Comparison of ENCODE assay signal across 9 cellular contexts in genomic region chr4:80202190-80202711, GRCh38. TPM values are rescaled to one million over a fixed set of nuclear protein-coding genes. Genes with fewer than 3 reads are reported as not detected.
DNase-seq lines count a peak whose midpoint lies in the region; ATAC-seq and TF ChIP-seq lines count a peak whose summit lies in the region.
"Had no signal": no experiment of that assay in that cellular context is flagged by ENCODE, and none has a peak within 500 bp of the region (broad histone marks: within the 10 kb centered on the region; RNA-seq: fewer than 3 reads in every experiment).

No MANE protein-coding gene starts in this region.

- no peaks in the 10 kb centered on the region for H3K27me3 ChIP-seq in muscle layer of colon (ENCODE audit: control insufficient read depth in 1 of 2, insufficient read depth in 2 of 2, low read length in 2 of 2)

- DNase-seq in NCI-H2107 (lab: John Stamatoyannopoulos, UW) (peak; percentile 17), NCI-H2107 treated with DMSO at 0.1 percent for 48 hours (lab: John Stamatoyannopoulos, UW; ENCODE audit: unreplicated experiment) (no peak), NCI-H226 (peak; percentile 44), activated T-cell treated with anti-CD3 and anti-CD28 coated beads for 1 hour (ENCODE audit: low read depth) (peak; percentile 72), epithelial cell of proximal tubule (ENCODE audit: low read depth) (no peak)
- peak; percentile 53 to 55 for DNase-seq in stimulated activated CD8-positive, alpha-beta memory T cell treated with anti-CD3 and anti-CD28 coated beads, Interleukin-7, amount 100 ng/mL, for 48 hours (ENCODE audit: extremely low read depth in 1 of 2, low read depth in 1 of 2)
- DNase-seq: DND-41 had no signal

- H3K4me1 ChIP-seq in muscle layer of colon (ENCODE audit: insufficient read depth, low read length): no peaks in the 10 kb centered on the region

- peak; percentile 52 for TF ChIP-seq CTCF in epithelial cell of proximal tubule (conservative IDR thresholded peaks at IDR 0.05; ENCODE audit: low read depth, low read length)

- no peak overlapping the region for H3K9ac ChIP-seq in muscle layer of colon (ENCODE audit: low read length)

- peak; percentile 70 for ATAC-seq in HG02970 (IDR thresholded peaks at IDR 0.05; ENCODE audit: low FRiP score, unreplicated experiment)

- peak overlapping the region; percentile 80 for H3K27ac ChIP-seq in muscle layer of colon (ENCODE audit: low read depth, low read length)

- no peaks in the 10 kb centered on the region for H3K9me3 ChIP-seq in muscle layer of colon (ENCODE audit: low read length)

- H3K4me3 ChIP-seq in epithelial cell of proximal tubule (ENCODE audit: low read depth, low read length): peak overlapping the region; percentile 53
- peak overlapping the region; percentile 70 to 72 for H3K4me3 ChIP-seq in muscle layer of colon (ENCODE audit: low read depth in 1 of 2, low read length in 2 of 2)

- H3K36me3 ChIP-seq in muscle layer of colon (ENCODE audit: insufficient read depth, low read length): peaks cover 5% of the 10 kb centered on the region

RNA-seq across cellular contexts. Expression of gene PRDM8, which starts 4.9 kb away (rescaled TPM):
- 0.51 and 3.7 TPM in 2 replicates for total RNA-seq in epithelial cell of proximal tubule

Comparison
In these comparisons a context has a peak if more than half of its experiments do, and no peak if none do; other contexts are left out.
1. DNase-seq: peak in NCI-H2107 (single experiment), NCI-H226 (single experiment), activated T-cell treated with anti-CD3 and anti-CD28 coated beads for 1 hour (single experiment) and stimulated activated CD8-positive, alpha-beta memory T cell treated with anti-CD3 and anti-CD28 coated beads, Interleukin-7, amount 100 ng/mL, for 48 hours (2 of 2); none in NCI-H2107 treated with DMSO at 0.1 percent for 48 hours (single experiment) and epithelial cell of proximal tubule (single experiment).